Comparison of ENCODE assay signal across 1 cellular context in the genomic region with DNA sequence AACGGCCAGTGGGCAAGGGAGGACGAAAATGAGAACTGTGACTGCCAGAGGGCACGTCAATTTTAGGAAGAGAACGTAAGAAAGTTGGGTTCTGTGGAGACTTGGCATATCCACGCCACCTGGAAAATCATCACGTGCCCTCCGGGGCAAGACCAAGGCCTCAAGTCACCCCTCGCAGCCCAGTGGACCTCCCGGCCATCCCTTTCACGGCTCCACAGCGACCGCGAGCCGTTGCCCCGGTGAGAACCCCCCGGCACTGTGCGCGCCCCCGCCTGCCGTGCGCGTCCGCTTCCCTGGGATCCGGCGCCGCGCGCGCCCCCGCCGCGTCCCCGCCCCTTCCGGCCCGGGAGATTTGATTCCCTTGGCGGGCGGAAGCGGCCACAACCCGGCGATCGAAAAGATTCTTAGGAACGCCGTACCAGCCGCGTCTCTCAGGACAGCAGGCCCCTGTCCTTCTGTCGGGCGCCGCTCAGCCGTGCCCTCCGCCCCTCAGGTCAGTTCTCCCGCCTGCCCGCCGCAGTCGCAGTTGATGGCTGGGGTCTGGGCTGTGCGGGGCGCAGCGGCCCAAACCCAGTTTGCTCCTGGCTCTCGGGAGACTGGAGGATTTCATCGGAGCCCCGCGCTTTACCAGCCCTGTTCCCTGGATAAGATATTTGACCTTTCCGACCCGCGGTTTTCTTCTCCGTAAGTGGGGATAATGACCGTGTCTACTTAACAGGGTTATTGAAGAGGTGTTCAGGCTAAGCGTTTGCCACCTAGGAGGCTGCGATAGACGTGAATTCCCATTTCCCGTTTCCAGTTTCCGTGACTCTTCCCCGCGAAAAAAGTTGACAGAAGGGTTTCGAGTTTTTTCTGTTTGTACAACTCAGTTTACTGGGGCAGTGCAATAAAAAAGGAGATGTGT.
TF ChIP-seq lines count a peak whose summit lies in the region.

A gene (plus strand): TSS at position 381 of the 904 bp plus-strand sequence. CDS start 8,787 bp downstream, outside the sequence.

TF ChIP-seq in HepG2, 621 proteins besides CTCF, POLR2A, EP300 and RAD21 (continued from another document and continues in another):
- TF ChIP-seq MEF2D (CRISPR knock-in tag; IDR thresholded peaks at IDR 0.05) = no peak
- 0 out of 2 replicates have a peak, but pooled peaks have one; percentile 47 for TF ChIP-seq KLF6 (CRISPR knock-in tag; IDR thresholded peaks at IDR 0.05)
- TF ChIP-seq PCBP2 (optimal IDR thresholded peaks at IDR 0.05; ENCODE audit: low read depth, low read length, poor library complexity, severe bottlenecking) = no peak
- no peak for TF ChIP-seq RFXANK (CRISPR knock-in tag; IDR thresholded peaks at IDR 0.05)
- no peak for TF ChIP-seq ZNF552 (CRISPR knock-in tag; IDR thresholded peaks at IDR 0.05; ENCODE audit: borderline replicate concordance)
- TF ChIP-seq NFKBIZ (CRISPR knock-in tag; IDR thresholded peaks at IDR 0.05) = no peak
- TF ChIP-seq, protein P1, sequence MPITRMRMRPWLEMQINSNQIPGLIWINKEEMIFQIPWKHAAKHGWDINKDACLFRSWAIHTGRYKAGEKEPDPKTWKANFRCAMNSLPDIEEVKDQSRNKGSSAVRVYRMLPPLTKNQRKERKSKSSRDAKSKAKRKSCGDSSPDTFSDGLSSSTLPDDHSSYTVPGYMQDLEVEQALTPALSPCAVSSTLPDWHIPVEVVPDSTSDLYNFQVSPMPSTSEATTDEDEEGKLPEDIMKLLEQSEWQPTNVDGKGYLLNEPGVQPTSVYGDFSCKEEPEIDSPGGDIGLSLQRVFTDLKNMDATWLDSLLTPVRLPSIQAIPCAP (CRISPR knock-in tag; IDR thresholded peaks at IDR 0.05; ENCODE audit: low read depth) = no peak
- TF ChIP-seq HES4 (CRISPR knock-in tag; IDR thresholded peaks at IDR 0.05; ENCODE audit: borderline replicate concordance) = peak; percentile 80; the same call in 1 of the 2 replicates
- no peak for TF ChIP-seq RFX5 (IDR thresholded peaks at IDR 0.05; ENCODE audit: low read depth, low read length)
- no peak for TF ChIP-seq NFYC (CRISPR knock-in tag; IDR thresholded peaks at IDR 0.05)
- no peak for TF ChIP-seq ZNF446 (CRISPR knock-in tag; IDR thresholded peaks at IDR 0.05)
- no peak; the same call in 1 of the 2 replicates for TF ChIP-seq ZSCAN25 (CRISPR knock-in tag; IDR thresholded peaks at IDR 0.05)
- TF ChIP-seq HNRNPK (IDR thresholded peaks at IDR 0.05; ENCODE audit: low read depth, low read length, poor library complexity, severe bottlenecking) = no peak
- TF ChIP-seq ZNF224 (CRISPR knock-in tag; IDR thresholded peaks at IDR 0.05) = 0 out of 2 replicates have a peak, but pooled peaks have one; percentile 84
- no peak for TF ChIP-seq CENPX (CRISPR knock-in tag; IDR thresholded peaks at IDR 0.05)
- peak; percentile 86; the same call in 1 of the 2 replicates for TF ChIP-seq REPIN1 (CRISPR knock-in tag; IDR thresholded peaks at IDR 0.05; ENCODE audit: borderline replicate concordance, low read depth)
- TF ChIP-seq ZFX (CRISPR knock-in tag; IDR thresholded peaks at IDR 0.05; ENCODE audit: low read depth) = peak; percentile 85
- TF ChIP-seq, protein P2, sequence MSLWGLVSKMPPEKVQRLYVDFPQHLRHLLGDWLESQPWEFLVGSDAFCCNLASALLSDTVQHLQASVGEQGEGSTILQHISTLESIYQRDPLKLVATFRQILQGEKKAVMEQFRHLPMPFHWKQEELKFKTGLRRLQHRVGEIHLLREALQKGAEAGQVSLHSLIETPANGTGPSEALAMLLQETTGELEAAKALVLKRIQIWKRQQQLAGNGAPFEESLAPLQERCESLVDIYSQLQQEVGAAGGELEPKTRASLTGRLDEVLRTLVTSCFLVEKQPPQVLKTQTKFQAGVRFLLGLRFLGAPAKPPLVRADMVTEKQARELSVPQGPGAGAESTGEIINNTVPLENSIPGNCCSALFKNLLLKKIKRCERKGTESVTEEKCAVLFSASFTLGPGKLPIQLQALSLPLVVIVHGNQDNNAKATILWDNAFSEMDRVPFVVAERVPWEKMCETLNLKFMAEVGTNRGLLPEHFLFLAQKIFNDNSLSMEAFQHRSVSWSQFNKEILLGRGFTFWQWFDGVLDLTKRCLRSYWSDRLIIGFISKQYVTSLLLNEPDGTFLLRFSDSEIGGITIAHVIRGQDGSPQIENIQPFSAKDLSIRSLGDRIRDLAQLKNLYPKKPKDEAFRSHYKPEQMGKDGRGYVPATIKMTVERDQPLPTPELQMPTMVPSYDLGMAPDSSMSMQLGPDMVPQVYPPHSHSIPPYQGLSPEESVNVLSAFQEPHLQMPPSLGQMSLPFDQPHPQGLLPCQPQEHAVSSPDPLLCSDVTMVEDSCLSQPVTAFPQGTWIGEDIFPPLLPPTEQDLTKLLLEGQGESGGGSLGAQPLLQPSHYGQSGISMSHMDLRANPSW (CRISPR knock-in tag; IDR thresholded peaks at IDR 0.05; ENCODE audit: borderline replicate concordance) = no peak
- TF ChIP-seq NFYB (CRISPR knock-in tag; IDR thresholded peaks at IDR 0.05) = no peak
- TF ChIP-seq, protein P3, sequence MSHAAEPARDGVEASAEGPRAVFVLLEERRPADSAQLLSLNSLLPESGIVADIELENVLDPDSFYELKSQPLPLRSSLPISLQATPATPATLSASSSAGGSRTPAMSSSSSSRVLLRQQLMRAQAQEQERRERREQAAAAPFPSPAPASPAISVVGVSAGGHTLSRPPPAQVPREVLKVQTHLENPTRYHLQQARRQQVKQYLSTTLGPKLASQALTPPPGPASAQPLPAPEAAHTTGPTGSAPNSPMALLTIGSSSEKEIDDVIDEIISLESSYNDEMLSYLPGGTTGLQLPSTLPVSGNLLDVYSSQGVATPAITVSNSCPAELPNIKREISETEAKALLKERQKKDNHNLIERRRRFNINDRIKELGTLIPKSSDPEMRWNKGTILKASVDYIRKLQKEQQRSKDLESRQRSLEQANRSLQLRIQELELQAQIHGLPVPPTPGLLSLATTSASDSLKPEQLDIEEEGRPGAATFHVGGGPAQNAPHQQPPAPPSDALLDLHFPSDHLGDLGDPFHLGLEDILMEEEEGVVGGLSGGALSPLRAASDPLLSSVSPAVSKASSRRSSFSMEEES (CRISPR knock-in tag; IDR thresholded peaks at IDR 0.05) = no peak
- peak; percentile 57; the same call in 1 of the 2 replicates for TF ChIP-seq TOPORS (CRISPR knock-in tag; IDR thresholded peaks at IDR 0.05)
- TF ChIP-seq, protein P4, sequence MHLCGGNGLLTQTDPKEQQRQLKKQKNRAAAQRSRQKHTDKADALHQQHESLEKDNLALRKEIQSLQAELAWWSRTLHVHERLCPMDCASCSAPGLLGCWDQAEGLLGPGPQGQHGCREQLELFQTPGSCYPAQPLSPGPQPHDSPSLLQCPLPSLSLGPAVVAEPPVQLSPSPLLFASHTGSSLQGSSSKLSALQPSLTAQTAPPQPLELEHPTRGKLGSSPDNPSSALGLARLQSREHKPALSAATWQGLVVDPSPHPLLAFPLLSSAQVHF (CRISPR knock-in tag; IDR thresholded peaks at IDR 0.05) = 0 out of 2 replicates have a peak, but pooled peaks have one; percentile 71
- TF ChIP-seq ZNF282 (IDR thresholded peaks at IDR 0.05; ENCODE audit: partially characterized antibody) = no peak
- TF ChIP-seq, protein P5, sequence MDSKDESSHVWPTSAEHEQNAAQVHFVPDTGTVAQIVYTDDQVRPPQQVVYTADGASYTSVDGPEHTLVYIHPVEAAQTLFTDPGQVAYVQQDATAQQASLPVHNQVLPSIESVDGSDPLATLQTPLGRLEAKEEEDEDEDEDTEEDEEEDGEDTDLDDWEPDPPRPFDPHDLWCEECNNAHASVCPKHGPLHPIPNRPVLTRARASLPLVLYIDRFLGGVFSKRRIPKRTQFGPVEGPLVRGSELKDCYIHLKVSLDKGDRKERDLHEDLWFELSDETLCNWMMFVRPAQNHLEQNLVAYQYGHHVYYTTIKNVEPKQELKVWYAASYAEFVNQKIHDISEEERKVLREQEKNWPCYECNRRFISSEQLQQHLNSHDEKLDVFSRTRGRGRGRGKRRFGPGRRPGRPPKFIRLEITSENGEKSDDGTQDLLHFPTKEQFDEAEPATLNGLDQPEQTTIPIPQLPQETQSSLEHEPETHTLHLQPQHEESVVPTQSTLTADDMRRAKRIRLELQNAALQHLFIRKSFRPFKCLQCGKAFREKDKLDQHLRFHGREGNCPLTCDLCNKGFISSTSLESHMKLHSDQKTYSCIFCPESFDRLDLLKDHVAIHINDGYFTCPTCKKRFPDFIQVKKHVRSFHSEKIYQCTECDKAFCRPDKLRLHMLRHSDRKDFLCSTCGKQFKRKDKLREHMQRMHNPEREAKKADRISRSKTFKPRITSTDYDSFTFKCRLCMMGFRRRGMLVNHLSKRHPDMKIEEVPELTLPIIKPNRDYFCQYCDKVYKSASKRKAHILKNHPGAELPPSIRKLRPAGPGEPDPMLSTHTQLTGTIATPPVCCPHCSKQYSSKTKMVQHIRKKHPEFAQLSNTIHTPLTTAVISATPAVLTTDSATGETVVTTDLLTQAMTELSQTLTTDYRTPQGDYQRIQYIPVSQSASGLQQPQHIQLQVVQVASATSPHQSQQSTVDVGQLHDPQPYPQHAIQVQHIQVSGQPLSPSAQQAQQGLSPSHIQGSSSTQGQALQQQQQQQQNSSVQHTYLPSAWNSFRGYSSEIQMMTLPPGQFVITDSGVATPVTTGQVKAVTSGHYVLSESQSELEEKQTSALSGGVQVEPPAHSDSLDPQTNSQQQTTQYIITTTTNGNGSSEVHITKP (CRISPR knock-in tag; IDR thresholded peaks at IDR 0.05; ENCODE audit: low read depth) = no peak
- TF ChIP-seq HIVEP1 (CRISPR knock-in tag; IDR thresholded peaks at IDR 0.05) = peak; percentile 64
- TF ChIP-seq ZNF292 (CRISPR knock-in tag; IDR thresholded peaks at IDR 0.05; ENCODE audit: borderline replicate concordance, low read depth) = peak; percentile 59; the same call in 1 of the 2 replicates
- TF ChIP-seq, protein P6, sequence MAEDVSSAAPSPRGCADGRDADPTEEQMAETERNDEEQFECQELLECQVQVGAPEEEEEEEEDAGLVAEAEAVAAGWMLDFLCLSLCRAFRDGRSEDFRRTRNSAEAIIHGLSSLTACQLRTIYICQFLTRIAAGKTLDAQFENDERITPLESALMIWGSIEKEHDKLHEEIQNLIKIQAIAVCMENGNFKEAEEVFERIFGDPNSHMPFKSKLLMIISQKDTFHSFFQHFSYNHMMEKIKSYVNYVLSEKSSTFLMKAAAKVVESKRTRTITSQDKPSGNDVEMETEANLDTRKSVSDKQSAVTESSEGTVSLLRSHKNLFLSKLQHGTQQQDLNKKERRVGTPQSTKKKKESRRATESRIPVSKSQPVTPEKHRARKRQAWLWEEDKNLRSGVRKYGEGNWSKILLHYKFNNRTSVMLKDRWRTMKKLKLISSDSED (CRISPR knock-in tag; IDR thresholded peaks at IDR 0.05) = no peak
- no peak for TF ChIP-seq TARDBP (CRISPR knock-in tag; IDR thresholded peaks at IDR 0.05)
- no peak for TF ChIP-seq ZKSCAN1 (IDR thresholded peaks at IDR 0.05; ENCODE audit: low read length)
- TF ChIP-seq MYC (CRISPR knock-in tag; IDR thresholded peaks at IDR 0.05; ENCODE audit: borderline replicate concordance) = peak; percentile 59; the same call in 1 of the 2 replicates
- 0 out of 2 replicates have a peak, but pooled peaks have one; percentile 39 for TF ChIP-seq HOXA9 (CRISPR knock-in tag; IDR thresholded peaks at IDR 0.05; ENCODE audit: borderline replicate concordance)
- TF ChIP-seq, protein P7, sequence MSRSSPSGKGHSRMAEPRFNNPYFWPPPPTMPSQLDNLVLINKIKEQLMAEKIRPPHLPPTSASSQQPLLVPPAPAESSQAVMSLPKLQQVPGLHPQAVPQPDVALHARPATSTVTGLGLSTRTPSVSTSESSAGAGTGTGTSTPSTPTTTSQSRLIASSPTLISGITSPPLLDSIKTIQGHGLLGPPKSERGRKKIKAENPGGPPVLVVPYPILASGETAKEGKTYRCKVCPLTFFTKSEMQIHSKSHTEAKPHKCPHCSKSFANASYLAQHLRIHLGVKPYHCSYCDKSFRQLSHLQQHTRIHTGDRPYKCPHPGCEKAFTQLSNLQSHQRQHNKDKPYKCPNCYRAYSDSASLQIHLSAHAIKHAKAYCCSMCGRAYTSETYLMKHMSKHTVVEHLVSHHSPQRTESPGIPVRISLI (CRISPR knock-in tag; IDR thresholded peaks at IDR 0.05; ENCODE audit: borderline replicate concordance) = no peak
- 0 out of 2 replicates have a peak, but pooled peaks have one; percentile 22 for TF ChIP-seq SIX1 (CRISPR knock-in tag; IDR thresholded peaks at IDR 0.05; ENCODE audit: borderline replicate concordance)
- no peak for TF ChIP-seq ZNF7 (CRISPR knock-in tag; IDR thresholded peaks at IDR 0.05)
- TF ChIP-seq BORCS8-MEF2B (CRISPR knock-in tag; IDR thresholded peaks at IDR 0.05) = peak; percentile 94
- no peak for TF ChIP-seq ZNF296 (CRISPR knock-in tag; conservative IDR thresholded peaks at IDR 0.05)
- TF ChIP-seq ZNF274 (CRISPR knock-in tag; IDR thresholded peaks at IDR 0.05) = peak; percentile 44; the same call in 1 of the 2 replicates
- TF ChIP-seq ZNF382 (CRISPR knock-in tag; IDR thresholded peaks at IDR 0.05; ENCODE audit: borderline replicate concordance) = no peak
- TF ChIP-seq, protein P8, sequence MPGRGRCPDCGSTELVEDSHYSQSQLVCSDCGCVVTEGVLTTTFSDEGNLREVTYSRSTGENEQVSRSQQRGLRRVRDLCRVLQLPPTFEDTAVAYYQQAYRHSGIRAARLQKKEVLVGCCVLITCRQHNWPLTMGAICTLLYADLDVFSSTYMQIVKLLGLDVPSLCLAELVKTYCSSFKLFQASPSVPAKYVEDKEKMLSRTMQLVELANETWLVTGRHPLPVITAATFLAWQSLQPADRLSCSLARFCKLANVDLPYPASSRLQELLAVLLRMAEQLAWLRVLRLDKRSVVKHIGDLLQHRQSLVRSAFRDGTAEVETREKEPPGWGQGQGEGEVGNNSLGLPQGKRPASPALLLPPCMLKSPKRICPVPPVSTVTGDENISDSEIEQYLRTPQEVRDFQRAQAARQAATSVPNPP (CRISPR knock-in tag; IDR thresholded peaks at IDR 0.05) = peak; percentile 60; the same call in 1 of the 2 replicates
- no peak for TF ChIP-seq TBL1XR1 (IDR thresholded peaks at IDR 0.05; ENCODE audit: borderline replicate concordance, low read length, partially characterized antibody)
- TF ChIP-seq ZSCAN9 (CRISPR knock-in tag; IDR thresholded peaks at IDR 0.05; ENCODE audit: borderline replicate concordance) = no peak
- TF ChIP-seq, protein P9, sequence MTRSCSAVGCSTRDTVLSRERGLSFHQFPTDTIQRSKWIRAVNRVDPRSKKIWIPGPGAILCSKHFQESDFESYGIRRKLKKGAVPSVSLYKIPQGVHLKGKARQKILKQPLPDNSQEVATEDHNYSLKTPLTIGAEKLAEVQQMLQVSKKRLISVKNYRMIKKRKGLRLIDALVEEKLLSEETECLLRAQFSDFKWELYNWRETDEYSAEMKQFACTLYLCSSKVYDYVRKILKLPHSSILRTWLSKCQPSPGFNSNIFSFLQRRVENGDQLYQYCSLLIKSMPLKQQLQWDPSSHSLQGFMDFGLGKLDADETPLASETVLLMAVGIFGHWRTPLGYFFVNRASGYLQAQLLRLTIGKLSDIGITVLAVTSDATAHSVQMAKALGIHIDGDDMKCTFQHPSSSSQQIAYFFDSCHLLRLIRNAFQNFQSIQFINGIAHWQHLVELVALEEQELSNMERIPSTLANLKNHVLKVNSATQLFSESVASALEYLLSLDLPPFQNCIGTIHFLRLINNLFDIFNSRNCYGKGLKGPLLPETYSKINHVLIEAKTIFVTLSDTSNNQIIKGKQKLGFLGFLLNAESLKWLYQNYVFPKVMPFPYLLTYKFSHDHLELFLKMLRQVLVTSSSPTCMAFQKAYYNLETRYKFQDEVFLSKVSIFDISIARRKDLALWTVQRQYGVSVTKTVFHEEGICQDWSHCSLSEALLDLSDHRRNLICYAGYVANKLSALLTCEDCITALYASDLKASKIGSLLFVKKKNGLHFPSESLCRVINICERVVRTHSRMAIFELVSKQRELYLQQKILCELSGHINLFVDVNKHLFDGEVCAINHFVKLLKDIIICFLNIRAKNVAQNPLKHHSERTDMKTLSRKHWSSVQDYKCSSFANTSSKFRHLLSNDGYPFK (CRISPR knock-in tag; IDR thresholded peaks at IDR 0.05; ENCODE audit: borderline replicate concordance) = no peak
- TF ChIP-seq ZNF879 (CRISPR knock-in tag; IDR thresholded peaks at IDR 0.05) = 0 out of 2 replicates have a peak, but pooled peaks have one; percentile 30
